ENCODE assay signal across 8 cellular contexts in the genomic region with DNA sequence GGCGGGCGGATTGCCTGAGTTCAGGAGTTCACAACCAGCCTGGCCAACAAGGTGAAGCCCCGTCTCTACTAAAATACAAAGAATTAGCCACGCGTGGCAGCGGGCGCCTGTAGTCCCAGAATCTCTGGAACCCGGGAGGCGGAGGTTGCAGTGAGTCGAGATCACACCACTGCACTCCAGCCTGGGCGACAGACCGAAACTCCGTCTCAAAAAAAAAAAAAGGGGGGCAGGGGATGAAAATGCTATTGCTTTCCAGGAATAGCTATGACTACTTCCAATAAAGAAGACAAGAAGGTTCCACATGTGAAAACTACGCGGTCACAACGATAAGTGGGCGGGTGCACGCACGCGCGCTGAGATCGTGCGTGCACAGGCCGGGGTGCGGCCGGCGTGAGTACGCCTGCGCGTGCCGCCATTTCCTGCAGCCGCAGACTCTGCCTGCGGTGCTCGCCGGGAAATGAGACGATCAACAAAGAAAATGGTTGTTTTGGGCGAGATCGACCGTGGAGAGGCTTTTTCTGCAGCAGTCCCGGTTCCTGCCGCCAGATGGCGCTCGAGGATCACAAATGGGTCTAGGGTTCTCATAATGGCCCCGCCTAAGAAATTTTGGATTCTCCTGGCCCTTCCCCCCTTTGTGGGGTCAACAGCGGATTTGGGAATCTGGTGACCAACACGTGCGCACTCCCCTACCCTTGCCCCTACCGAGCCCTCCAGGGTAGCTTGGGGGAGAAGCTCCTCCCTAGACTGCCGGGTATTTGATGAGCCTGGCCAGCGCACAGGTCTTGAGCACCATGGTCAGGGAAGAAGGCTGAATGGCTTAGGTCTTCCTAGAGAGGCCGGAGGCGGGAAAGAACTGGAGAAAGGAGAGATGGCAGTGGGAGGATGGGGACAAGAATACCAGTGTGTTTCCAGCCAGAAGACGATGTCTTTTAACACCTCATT. TPM values are rescaled to one million over a fixed set of nuclear protein-coding genes. Genes with fewer than 3 reads are reported as not detected.
DNase-seq lines count a peak whose midpoint lies in the region; TF ChIP-seq lines count a peak whose summit lies in the region.

No MANE protein-coding gene starts in this region.

- H3K4me3 Mint-ChIP-seq in activated naive CD4-positive, alpha-beta T cell treated with anti-CD3 and anti-CD28 coated beads, Interleukin-2, amount 10 ng/mL, durations not matched to agents 7 days and 5 days, result peak overlapping the region; percentile 27

- H3K36me3 Mint-ChIP-seq in activated naive CD4-positive, alpha-beta T cell treated with anti-CD3 and anti-CD28 coated beads, Interleukin-2, amount 10 ng/mL, durations not matched to agents 7 days and 5 days, result no peaks in the 10 kb centered on the region

- CTCF ChIA-PET in HEK293T (lab: Yijun Ruan, JAX), result no interaction called here
- CTCF ChIA-PET in activated naive CD4-positive, alpha-beta T cell treated with anti-CD3 and anti-CD28 coated beads, Interleukin-2, amount 10 ng/mL, durations not matched to agents 7 days and 5 days (lab: Charles Lee), result interaction anchor here (0.6 to 3.2 kb wide), 3 partner anchors 11 to 548 kb away, joined by 3 to 14 read pairs (median 3); no protein-coding TSS in a partner anchor

- peak; percentile 93 for DNase-seq in GM03348 (ENCODE audit: low spot score)
- DNase-seq in HEK293T (ENCODE audit: extremely low spot score), result peak; percentile 93
- DNase-seq in MV-4-11 (lab: John Stamatoyannopoulos, UW), result peak; percentile 85
- DNase-seq in SK-MEL-5 (ENCODE audit: low read depth, low spot score), result peak; percentile 87
- DNase-seq in activated naive CD4-positive, alpha-beta T cell treated with anti-CD3 and anti-CD28 coated beads, Interleukin-2, amount 10 ng/mL, durations not matched to agents 7 days and 5 days, result peak; percentile 90
- peak; percentile 83 for DNase-seq in globus pallidus (ENCODE audit: low spot score)
- DNase-seq in occipital lobe (lab: John Stamatoyannopoulos, UW), result peak; percentile 77

- H3K27ac Mint-ChIP-seq in activated naive CD4-positive, alpha-beta T cell treated with anti-CD3 and anti-CD28 coated beads, Interleukin-2, amount 10 ng/mL, durations not matched to agents 7 days and 5 days, result peak overlapping the region; percentile 95

- peaks cover 16% of the 10 kb centered on the region for H3K4me1 Mint-ChIP-seq in activated naive CD4-positive, alpha-beta T cell treated with anti-CD3 and anti-CD28 coated beads, Interleukin-2, amount 10 ng/mL, durations not matched to agents 7 days and 5 days

- in situ Hi-C loops in SK-MEL-5 (cut with HindIII; ENCODE audit: low pct_unique_long_range_greater_than_20kb, low sequenced_read_pairs), result no loop called here

- H3K27ac ChIP-seq in temporal lobe (ENCODE audit: low read depth, low read length), result peak overlapping the region; percentile 78

- no peaks in the 10 kb centered on the region for H3K27me3 Mint-ChIP-seq in activated naive CD4-positive, alpha-beta T cell treated with anti-CD3 and anti-CD28 coated beads, Interleukin-2, amount 10 ng/mL, durations not matched to agents 7 days and 5 days

- no peaks in the 10 kb centered on the region for H3K9me3 Mint-ChIP-seq in activated naive CD4-positive, alpha-beta T cell treated with anti-CD3 and anti-CD28 coated beads, Interleukin-2, amount 10 ng/mL, durations not matched to agents 7 days and 5 days

- POLR2A ChIA-PET in HEK293T (lab: Yijun Ruan, JAX), result no interaction called here

TF ChIP-seq in HEK293T, 16 proteins besides CTCF, POLR2A, EP300 and RAD21:
- TF ChIP-seq FOXA1 (IDR thresholded peaks at IDR 0.05) (no peak), FOXK2 (IDR thresholded peaks at IDR 0.05) (peak; percentile 95), FOXM1 (IDR thresholded peaks at IDR 0.05; ENCODE audit: borderline replicate concordance) (0 out of 2 replicates have a peak, but pooled peaks have one; percentile 5), L3MBTL2 (conservative IDR thresholded peaks at IDR 0.05) (peak; percentile 72)
TF ChIP-seq in HEK293T: peak in this region for 3.

RNA-seq across cellular contexts. Expression of gene PNMA5, which starts 35.1 kb away (rescaled TPM):
- total RNA-seq in SK-MEL-5 (2014; rRNA removed; shearing (Covaris generic)), result not detected in 2 replicates
- not detected in 2 replicates for polyA plus RNA-seq in SK-MEL-5 (2015; cell fraction: cytosol; rRNA removed)
- not detected in 2 replicates for polyA plus RNA-seq in SK-MEL-5 (2015; cell fraction: nucleus; rRNA removed)
- 3.0 TPM for total RNA-seq in occipital lobe
- total RNA-seq in temporal lobe, result 3.0 TPM

Comparison
In these comparisons a context has a peak if more than half of its experiments do, and no peak if none do; other contexts are left out.
1. Peak in every context shown above with its lines: DNase-seq and H3K27ac ChIP-seq.